Comparison of ENCODE assay signal across 1 cellular context in the genomic region with DNA sequence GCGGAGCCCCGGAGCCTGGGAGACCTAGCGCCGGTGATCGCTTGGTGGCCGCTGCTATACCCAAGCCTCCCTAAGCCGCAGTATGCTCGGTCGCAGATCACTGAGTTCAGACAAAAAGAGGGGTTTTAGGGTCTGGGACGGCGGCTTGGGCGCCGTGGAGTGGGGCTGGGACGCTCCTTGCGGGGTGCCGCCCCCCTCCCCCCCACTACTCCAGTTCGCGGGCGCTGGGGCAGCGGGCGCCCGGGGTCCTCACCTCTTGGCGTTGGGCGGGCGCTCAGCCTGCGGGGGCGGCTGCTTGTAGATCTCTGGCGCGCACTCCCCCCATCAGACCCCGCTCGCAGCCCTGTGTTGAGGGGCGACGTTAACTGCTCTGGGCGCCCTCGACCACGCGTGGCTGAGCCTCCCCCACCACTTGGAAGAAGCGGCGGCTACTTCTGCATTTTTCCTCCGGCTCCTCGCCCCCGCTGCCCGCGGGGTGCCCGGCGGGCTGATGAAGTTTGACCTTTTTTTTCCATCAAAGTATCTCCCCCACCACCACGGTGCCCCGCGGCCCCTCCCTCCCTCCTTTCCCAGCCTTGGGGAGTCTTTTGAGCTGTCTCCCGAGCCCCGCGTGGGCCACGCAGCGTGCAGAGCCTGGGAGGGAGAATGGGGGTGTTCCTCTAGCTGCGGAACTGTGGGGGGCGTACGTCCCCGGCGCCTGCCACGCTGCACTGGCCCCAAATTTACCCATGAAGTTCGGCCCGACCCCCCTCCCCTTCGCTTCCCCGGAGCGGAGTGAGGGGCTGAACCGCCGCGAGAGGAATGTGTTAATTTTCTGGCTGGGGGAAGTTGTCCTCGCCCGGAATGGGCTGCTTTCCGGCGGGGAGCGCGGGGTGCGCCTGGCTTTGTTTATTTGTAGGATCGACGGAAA.
TF ChIP-seq lines count a peak whose summit lies in the region.

No MANE protein-coding gene starts in this region.

TF ChIP-seq in HEK293, 187 proteins besides CTCF, POLR2A, EP300 and RAD21 (continued from another document and continues in another):
- TF ChIP-seq ZNF121 (tag by site-specific recombination; IDR thresholded peaks at IDR 0.05) (no peak), ZNF792 (tag by site-specific recombination; IDR thresholded peaks at IDR 0.05) (no peak), KLF16 (tag by site-specific recombination; IDR thresholded peaks at IDR 0.05) (no peak), YY2 (tag by site-specific recombination; IDR thresholded peaks at IDR 0.05) (no peak), ZNF24 (tag by site-specific recombination; IDR thresholded peaks at IDR 0.05) (no peak), ZNF791 (tag by site-specific recombination; IDR thresholded peaks at IDR 0.05) (no peak), ZNF211 (tag by site-specific recombination; IDR thresholded peaks at IDR 0.05; ENCODE audit: low read depth) (no peak), ZNF146 (tag by site-specific recombination; IDR thresholded peaks at IDR 0.05) (0 out of 2 replicates have a peak, but pooled peaks have one; percentile 15), ZFHX2 (tag by site-specific recombination; conservative IDR thresholded peaks at IDR 0.05) (peak; percentile 86), ZNF677 (tag by site-specific recombination; IDR thresholded peaks at IDR 0.05) (no peak), ZNF248 (tag by site-specific recombination; IDR thresholded peaks at IDR 0.05) (no peak), ZNF184 (tag by site-specific recombination; IDR thresholded peaks at IDR 0.05) (no peak), KLF10 (tag by site-specific recombination; IDR thresholded peaks at IDR 0.05) (no peak), ZNF747 (tag by site-specific recombination; IDR thresholded peaks at IDR 0.05) (no peak), ZNF157 (tag by site-specific recombination; IDR thresholded peaks at IDR 0.05) (no peak), ZNF394 (tag by site-specific recombination; IDR thresholded peaks at IDR 0.05; ENCODE audit: borderline replicate concordance) (peak; percentile 57; the same call in 1 of the 2 replicates), ZNF416 (tag by site-specific recombination; IDR thresholded peaks at IDR 0.05) (no peak), ZNF404 (tag by site-specific recombination; IDR thresholded peaks at IDR 0.05) (no peak), ZNF138 (tag by site-specific recombination; IDR thresholded peaks at IDR 0.05; ENCODE audit: borderline replicate concordance) (no peak), ZNF223 (tag by site-specific recombination; IDR thresholded peaks at IDR 0.05) (no peak), ZIC2 (tag by site-specific recombination; IDR thresholded peaks at IDR 0.05) (peak; percentile 80), KLF8 (tag by site-specific recombination; IDR thresholded peaks at IDR 0.05) (peak; percentile 23; the same call in 1 of the 2 replicates), OSR2 (tag by site-specific recombination; IDR thresholded peaks at IDR 0.05) (no peak), ZNF274 (IDR thresholded peaks at IDR 0.05; ENCODE audit: low read length) (no peak), ZNF274 (tag by site-specific recombination; IDR thresholded peaks at IDR 0.05; ENCODE audit: borderline replicate concordance) (no peak), SP7 (tag by site-specific recombination; IDR thresholded peaks at IDR 0.05) (peak; percentile 36), ZNF48 (tag by site-specific recombination; IDR thresholded peaks at IDR 0.05) (no peak), KLF9 (tag by site-specific recombination; IDR thresholded peaks at IDR 0.05; ENCODE audit: low read depth) (peak; percentile 37; the same call in 1 of the 2 replicates), ZNF10 (tag by site-specific recombination; IDR thresholded peaks at IDR 0.05) (no peak)
- TF ChIP-seq, protein P1, sequence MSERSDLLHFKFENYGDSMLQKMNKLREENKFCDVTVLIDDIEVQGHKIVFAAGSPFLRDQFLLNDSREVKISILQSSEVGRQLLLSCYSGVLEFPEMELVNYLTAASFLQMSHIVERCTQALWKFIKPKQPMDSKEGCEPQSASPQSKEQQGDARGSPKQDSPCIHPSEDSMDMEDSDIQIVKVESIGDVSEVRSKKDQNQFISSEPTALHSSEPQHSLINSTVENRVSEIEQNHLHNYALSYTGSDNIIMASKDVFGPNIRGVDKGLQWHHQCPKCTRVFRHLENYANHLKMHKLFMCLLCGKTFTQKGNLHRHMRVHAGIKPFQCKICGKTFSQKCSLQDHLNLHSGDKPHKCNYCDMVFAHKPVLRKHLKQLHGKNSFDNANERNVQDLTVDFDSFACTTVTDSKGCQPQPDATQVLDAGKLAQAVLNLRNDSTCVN (tag by site-specific recombination; optimal IDR thresholded peaks at IDR 0.05): peak; percentile 76
- TF ChIP-seq, protein P2, sequence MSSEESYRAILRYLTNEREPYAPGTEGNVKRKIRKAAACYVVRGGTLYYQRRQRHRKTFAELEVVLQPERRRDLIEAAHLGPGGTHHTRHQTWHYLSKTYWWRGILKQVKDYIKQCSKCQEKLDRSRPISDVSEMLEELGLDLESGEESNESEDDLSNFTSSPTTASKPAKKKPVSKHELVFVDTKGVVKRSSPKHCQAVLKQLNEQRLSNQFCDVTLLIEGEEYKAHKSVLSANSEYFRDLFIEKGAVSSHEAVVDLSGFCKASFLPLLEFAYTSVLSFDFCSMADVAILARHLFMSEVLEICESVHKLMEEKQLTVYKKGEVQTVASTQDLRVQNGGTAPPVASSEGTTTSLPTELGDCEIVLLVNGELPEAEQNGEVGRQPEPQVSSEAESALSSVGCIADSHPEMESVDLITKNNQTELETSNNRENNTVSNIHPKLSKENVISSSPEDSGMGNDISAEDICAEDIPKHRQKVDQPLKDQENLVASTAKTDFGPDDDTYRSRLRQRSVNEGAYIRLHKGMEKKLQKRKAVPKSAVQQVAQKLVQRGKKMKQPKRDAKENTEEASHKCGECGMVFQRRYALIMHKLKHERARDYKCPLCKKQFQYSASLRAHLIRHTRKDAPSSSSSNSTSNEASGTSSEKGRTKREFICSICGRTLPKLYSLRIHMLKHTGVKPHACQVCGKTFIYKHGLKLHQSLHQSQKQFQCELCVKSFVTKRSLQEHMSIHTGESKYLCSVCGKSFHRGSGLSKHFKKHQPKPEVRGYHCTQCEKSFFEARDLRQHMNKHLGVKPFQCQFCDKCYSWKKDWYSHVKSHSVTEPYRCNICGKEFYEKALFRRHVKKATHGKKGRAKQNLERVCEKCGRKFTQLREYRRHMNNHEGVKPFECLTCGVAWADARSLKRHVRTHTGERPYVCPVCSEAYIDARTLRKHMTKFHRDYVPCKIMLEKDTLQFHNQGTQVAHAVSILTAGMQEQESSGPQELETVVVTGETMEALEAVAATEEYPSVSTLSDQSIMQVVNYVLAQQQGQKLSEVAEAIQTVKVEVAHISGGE (tag by site-specific recombination; conservative IDR thresholded peaks at IDR 0.05; ENCODE audit: low read depth): no peak
- TF ChIP-seq, protein P3, sequence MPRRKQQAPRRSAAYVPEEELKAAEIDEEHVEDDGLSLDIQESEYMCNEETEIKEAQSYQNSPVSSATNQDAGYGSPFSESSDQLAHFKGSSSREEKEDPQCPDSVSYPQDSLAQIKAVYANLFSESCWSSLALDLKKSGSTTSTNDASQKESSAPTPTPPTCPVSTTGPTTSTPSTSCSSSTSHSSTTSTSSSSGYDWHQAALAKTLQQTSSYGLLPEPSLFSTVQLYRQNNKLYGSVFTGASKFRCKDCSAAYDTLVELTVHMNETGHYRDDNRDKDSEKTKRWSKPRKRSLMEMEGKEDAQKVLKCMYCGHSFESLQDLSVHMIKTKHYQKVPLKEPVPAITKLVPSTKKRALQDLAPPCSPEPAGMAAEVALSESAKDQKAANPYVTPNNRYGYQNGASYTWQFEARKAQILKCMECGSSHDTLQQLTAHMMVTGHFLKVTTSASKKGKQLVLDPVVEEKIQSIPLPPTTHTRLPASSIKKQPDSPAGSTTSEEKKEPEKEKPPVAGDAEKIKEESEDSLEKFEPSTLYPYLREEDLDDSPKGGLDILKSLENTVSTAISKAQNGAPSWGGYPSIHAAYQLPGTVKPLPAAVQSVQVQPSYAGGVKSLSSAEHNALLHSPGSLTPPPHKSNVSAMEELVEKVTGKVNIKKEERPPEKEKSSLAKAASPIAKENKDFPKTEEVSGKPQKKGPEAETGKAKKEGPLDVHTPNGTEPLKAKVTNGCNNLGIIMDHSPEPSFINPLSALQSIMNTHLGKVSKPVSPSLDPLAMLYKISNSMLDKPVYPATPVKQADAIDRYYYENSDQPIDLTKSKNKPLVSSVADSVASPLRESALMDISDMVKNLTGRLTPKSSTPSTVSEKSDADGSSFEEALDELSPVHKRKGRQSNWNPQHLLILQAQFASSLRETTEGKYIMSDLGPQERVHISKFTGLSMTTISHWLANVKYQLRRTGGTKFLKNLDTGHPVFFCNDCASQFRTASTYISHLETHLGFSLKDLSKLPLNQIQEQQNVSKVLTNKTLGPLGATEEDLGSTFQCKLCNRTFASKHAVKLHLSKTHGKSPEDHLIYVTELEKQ (tag by site-specific recombination; IDR thresholded peaks at IDR 0.05; ENCODE audit: borderline replicate concordance): no peak
- TF ChIP-seq, protein P4, sequence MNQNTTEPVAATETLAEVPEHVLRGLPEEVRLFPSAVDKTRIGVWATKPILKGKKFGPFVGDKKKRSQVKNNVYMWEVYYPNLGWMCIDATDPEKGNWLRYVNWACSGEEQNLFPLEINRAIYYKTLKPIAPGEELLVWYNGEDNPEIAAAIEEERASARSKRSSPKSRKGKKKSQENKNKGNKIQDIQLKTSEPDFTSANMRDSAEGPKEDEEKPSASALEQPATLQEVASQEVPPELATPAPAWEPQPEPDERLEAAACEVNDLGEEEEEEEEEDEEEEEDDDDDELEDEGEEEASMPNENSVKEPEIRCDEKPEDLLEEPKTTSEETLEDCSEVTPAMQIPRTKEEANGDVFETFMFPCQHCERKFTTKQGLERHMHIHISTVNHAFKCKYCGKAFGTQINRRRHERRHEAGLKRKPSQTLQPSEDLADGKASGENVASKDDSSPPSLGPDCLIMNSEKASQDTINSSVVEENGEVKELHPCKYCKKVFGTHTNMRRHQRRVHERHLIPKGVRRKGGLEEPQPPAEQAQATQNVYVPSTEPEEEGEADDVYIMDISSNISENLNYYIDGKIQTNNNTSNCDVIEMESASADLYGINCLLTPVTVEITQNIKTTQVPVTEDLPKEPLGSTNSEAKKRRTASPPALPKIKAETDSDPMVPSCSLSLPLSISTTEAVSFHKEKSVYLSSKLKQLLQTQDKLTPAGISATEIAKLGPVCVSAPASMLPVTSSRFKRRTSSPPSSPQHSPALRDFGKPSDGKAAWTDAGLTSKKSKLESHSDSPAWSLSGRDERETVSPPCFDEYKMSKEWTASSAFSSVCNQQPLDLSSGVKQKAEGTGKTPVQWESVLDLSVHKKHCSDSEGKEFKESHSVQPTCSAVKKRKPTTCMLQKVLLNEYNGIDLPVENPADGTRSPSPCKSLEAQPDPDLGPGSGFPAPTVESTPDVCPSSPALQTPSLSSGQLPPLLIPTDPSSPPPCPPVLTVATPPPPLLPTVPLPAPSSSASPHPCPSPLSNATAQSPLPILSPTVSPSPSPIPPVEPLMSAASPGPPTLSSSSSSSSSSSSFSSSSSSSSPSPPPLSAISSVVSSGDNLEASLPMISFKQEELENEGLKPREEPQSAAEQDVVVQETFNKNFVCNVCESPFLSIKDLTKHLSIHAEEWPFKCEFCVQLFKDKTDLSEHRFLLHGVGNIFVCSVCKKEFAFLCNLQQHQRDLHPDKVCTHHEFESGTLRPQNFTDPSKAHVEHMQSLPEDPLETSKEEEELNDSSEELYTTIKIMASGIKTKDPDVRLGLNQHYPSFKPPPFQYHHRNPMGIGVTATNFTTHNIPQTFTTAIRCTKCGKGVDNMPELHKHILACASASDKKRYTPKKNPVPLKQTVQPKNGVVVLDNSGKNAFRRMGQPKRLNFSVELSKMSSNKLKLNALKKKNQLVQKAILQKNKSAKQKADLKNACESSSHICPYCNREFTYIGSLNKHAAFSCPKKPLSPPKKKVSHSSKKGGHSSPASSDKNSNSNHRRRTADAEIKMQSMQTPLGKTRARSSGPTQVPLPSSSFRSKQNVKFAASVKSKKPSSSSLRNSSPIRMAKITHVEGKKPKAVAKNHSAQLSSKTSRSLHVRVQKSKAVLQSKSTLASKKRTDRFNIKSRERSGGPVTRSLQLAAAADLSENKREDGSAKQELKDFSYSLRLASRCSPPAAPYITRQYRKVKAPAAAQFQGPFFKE (tag by site-specific recombination; IDR thresholded peaks at IDR 0.05; ENCODE audit: borderline replicate concordance): no peak
- TF ChIP-seq, protein P5, sequence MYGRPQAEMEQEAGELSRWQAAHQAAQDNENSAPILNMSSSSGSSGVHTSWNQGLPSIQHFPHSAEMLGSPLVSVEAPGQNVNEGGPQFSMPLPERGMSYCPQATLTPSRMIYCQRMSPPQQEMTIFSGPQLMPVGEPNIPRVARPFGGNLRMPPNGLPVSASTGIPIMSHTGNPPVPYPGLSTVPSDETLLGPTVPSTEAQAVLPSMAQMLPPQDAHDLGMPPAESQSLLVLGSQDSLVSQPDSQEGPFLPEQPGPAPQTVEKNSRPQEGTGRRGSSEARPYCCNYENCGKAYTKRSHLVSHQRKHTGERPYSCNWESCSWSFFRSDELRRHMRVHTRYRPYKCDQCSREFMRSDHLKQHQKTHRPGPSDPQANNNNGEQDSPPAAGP (tag by site-specific recombination; IDR thresholded peaks at IDR 0.05): 0 out of 2 replicates have a peak, but pooled peaks have one; percentile 28
- TF ChIP-seq, protein P6, sequence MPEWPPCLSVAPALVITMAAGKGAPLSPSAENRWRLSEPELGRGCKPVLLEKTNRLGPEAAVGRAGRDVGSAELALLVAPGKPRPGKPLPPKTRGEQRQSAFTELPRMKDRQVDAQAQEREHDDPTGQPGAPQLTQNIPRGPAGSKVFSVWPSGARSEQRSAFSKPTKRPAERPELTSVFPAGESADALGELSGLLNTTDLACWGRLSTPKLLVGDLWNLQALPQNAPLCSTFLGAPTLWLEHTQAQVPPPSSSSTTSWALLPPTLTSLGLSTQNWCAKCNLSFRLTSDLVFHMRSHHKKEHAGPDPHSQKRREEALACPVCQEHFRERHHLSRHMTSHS (tag by site-specific recombination; IDR thresholded peaks at IDR 0.05): no peak
- TF ChIP-seq, protein P7, sequence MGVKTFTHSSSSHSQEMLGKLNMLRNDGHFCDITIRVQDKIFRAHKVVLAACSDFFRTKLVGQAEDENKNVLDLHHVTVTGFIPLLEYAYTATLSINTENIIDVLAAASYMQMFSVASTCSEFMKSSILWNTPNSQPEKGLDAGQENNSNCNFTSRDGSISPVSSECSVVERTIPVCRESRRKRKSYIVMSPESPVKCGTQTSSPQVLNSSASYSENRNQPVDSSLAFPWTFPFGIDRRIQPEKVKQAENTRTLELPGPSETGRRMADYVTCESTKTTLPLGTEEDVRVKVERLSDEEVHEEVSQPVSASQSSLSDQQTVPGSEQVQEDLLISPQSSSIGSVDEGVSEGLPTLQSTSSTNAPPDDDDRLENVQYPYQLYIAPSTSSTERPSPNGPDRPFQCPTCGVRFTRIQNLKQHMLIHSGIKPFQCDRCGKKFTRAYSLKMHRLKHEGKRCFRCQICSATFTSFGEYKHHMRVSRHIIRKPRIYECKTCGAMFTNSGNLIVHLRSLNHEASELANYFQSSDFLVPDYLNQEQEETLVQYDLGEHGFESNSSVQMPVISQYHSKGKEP (tag by site-specific recombination; IDR thresholded peaks at IDR 0.05): no peak
- TF ChIP-seq, protein P8, sequence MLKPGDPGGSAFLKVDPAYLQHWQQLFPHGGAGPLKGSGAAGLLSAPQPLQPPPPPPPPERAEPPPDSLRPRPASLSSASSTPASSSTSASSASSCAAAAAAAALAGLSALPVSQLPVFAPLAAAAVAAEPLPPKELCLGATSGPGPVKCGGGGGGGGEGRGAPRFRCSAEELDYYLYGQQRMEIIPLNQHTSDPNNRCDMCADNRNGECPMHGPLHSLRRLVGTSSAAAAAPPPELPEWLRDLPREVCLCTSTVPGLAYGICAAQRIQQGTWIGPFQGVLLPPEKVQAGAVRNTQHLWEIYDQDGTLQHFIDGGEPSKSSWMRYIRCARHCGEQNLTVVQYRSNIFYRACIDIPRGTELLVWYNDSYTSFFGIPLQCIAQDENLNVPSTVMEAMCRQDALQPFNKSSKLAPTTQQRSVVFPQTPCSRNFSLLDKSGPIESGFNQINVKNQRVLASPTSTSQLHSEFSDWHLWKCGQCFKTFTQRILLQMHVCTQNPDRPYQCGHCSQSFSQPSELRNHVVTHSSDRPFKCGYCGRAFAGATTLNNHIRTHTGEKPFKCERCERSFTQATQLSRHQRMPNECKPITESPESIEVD (tag by site-specific recombination; IDR thresholded peaks at IDR 0.05): no peak
